Comparison of ENCODE assay signal across 9 cellular contexts in genomic region chr9:35758475-35759050, GRCh38. TPM values are rescaled to one million over a fixed set of nuclear protein-coding genes. Genes with fewer than 3 reads are reported as not detected.
A peak's percentile ranks its signal among the peaks of the same experiment; 100 is the strongest.
DNase-seq lines count a peak whose midpoint lies in the region; ATAC-seq and TF ChIP-seq lines count a peak whose summit lies in the region.
"Had no signal": no experiment of that assay in that cellular context is flagged by ENCODE, and none has a peak within 500 bp of the region (broad histone marks: within the 10 kb centered on the region; RNA-seq: fewer than 3 reads in every experiment).

No MANE protein-coding gene starts in this region.

- H3K9me3 Mint-ChIP-seq in Caco-2 (ENCODE audit: unreplicated experiment): no peaks in the 10 kb centered on the region
- H3K9me3 Mint-ChIP-seq in chondrocyte (ENCODE audit: low read depth): no peaks in the 10 kb centered on the region
- no peaks in the 10 kb centered on the region for H3K9me3 Mint-ChIP-seq in osteocyte (ENCODE audit: unreplicated experiment)

- peak overlapping the region; percentile 93 for H3K9ac ChIP-seq in Loucy (ENCODE audit: low read depth, low read length, poor library complexity, severe bottlenecking)

- intact Hi-C loops in Caco-2 (cut with micrococcal nuclease; ENCODE audit: unreplicated experiment) (no loop called here), left colon (cut with DNase I, micrococcal nuclease) (no loop called here)

- H3K27me3 Mint-ChIP-seq in Caco-2 (ENCODE audit: insufficient read depth, unreplicated experiment): no peaks in the 10 kb centered on the region
- no peaks in the 10 kb centered on the region for H3K27me3 Mint-ChIP-seq in chondrocyte (ENCODE audit: low read depth)
- H3K27me3 Mint-ChIP-seq in osteocyte (ENCODE audit: unreplicated experiment): no peaks in the 10 kb centered on the region

- no peak for TF ChIP-seq CTCF in Caco-2 (IDR thresholded peaks at IDR 0.05; ENCODE audit: insufficient read depth in 1 of 2, low read depth in 1 of 2, low read length in 1 of 2, severe bottlenecking in 1 of 2, unreplicated experiment in 1 of 2)
- TF ChIP-seq CTCF in Loucy (conservative IDR thresholded peaks at IDR 0.05; ENCODE audit: low read length): no peak
- TF ChIP-seq CTCF in chondrocyte (IDR thresholded peaks at IDR 0.05): no peak
- TF ChIP-seq CTCF in osteocyte (IDR thresholded peaks at IDR 0.05): no peak

- ATAC-seq in HG02610 (IDR thresholded peaks at IDR 0.05; ENCODE audit: unreplicated experiment) (no peak), left colon (no peak)

- H3K36me3 Mint-ChIP-seq in Caco-2 (ENCODE audit: insufficient read depth, unreplicated experiment) (peaks cover 14% of the 10 kb centered on the region), chondrocyte (ENCODE audit: low read depth) (peaks cover 6% of the 10 kb centered on the region), osteocyte (ENCODE audit: unreplicated experiment) (peaks cover 6% of the 10 kb centered on the region)

- H2AFZ ChIP-seq in Loucy (ENCODE audit: low read length): no peak overlapping the region

- H3K9me3 ChIP-seq in Caco-2 (no peaks in the 10 kb centered on the region), Loucy (ENCODE audit: insufficient read depth, low read depth, low read length) (no peaks in the 10 kb centered on the region)

- peak overlapping the region; percentile 77 for H3K4me2 ChIP-seq in Loucy (ENCODE audit: low read depth, low read length, poor library complexity, severe bottlenecking)

- H3F3A ChIP-seq in Loucy (ENCODE audit: low read depth): no peaks in the 10 kb centered on the region

- CTCF ChIA-PET in Caco-2 (lab: Charles Lee): interaction anchor here (0.7 kb wide), 1 partner anchor 32 kb away, joined by 7 read pairs; no protein-coding TSS in a partner anchor

- peaks cover 14% of the 10 kb centered on the region for H3K4me1 Mint-ChIP-seq in Caco-2 (ENCODE audit: low read depth, unreplicated experiment)
- peaks cover 54% of the 10 kb centered on the region for H3K4me1 Mint-ChIP-seq in chondrocyte (ENCODE audit: low read depth)
- H3K4me1 Mint-ChIP-seq in osteocyte (ENCODE audit: unreplicated experiment): peaks cover 47% of the 10 kb centered on the region

- H3K4me1 ChIP-seq in Caco-2: peaks cover 5% of the 10 kb centered on the region; the same call in 1 of the 2 replicates
- H3K4me1 ChIP-seq in Loucy (ENCODE audit: insufficient read depth, low read length, poor library complexity, severe bottlenecking): peaks cover 44% of the 10 kb centered on the region

- H3K36me3 ChIP-seq in Caco-2 (ENCODE audit: control insufficient read depth, insufficient read depth, low read length) (no peaks in the 10 kb centered on the region), Loucy (ENCODE audit: insufficient read depth, low read length) (no peaks in the 10 kb centered on the region; the same call in 1 of the 2 replicates)

- H4K20me1 ChIP-seq in Loucy (ENCODE audit: insufficient read depth, low read length, poor library complexity, severe bottlenecking): peaks cover 16% of the 10 kb centered on the region

- H3K4me3 Mint-ChIP-seq in Caco-2 (ENCODE audit: unreplicated experiment) (peak overlapping the region; percentile 20), chondrocyte (ENCODE audit: unreplicated experiment) (no peak overlapping the region), osteocyte (ENCODE audit: unreplicated experiment) (no peak overlapping the region)

- DNase-seq in Caco-2 (no peak), chondrocyte (ENCODE audit: low spot score) (no peak), osteocyte (ENCODE audit: extremely low spot score, unreplicated experiment) (no peak), middle frontal gyrus (ENCODE audit: extremely low spot score, low spot score) (no peak), RPMI8226 (no peak), left colon (no peak)
- DNase-seq: substantia nigra had no signal

- H3K9me2 ChIP-seq in Loucy (replicated peaks; ENCODE audit: low read depth, low read length): no peaks in the 10 kb centered on the region

- POLR2A ChIA-PET in Caco-2 (lab: Charles Lee): no interaction called here

- no peak overlapping the region for H3K4me3 ChIP-seq in Caco-2 (ENCODE audit: low read depth, low read length)
- peak overlapping the region; percentile 92 for H3K4me3 ChIP-seq in Loucy (ENCODE audit: low read length, poor library complexity, severe bottlenecking)

- no TSS peak for BruUV-seq in Caco-2 (replicated peaks; lab: Mats Ljungman, UMichigan)

- peaks cover 55% of the 10 kb centered on the region for H3K79me2 ChIP-seq in Loucy (ENCODE audit: insufficient read depth, low read length)

- H3K27me3 ChIP-seq in Caco-2 (replicated peaks; ENCODE audit: control insufficient read depth, insufficient read depth, low read length) (no peaks in the 10 kb centered on the region), Loucy (ENCODE audit: insufficient read depth, low read length, poor library complexity, severe bottlenecking) (no peaks in the 10 kb centered on the region)

- no peak overlapping the region for H3K27ac Mint-ChIP-seq in Caco-2 (ENCODE audit: unreplicated experiment)
- peak overlapping the region; percentile 41 for H3K27ac Mint-ChIP-seq in chondrocyte (ENCODE audit: unreplicated experiment)
- peak overlapping the region; percentile 59 for H3K27ac Mint-ChIP-seq in osteocyte (ENCODE audit: unreplicated experiment)

RNA-seq across cellular contexts. Expression of gene MSMP, which starts 4.5 kb away (rescaled TPM):
- total RNA-seq in Caco-2 (2022) (not detected in 2 replicates), chondrocyte (not detected in 3 replicates), osteocyte (0.56 TPM in 1 of 2 replicates, not detected in the other), left colon (not detected)

RNA-seq across cellular contexts. Expression of gene RGP1, which starts 9.5 kb away (rescaled TPM):
- total RNA-seq in Caco-2 (2022) (25.0 and 27.1 TPM in 2 replicates), chondrocyte (27.7 to 28.6 TPM (median 27.9 TPM) in 3 replicates), osteocyte (35.9 and 38.4 TPM in 2 replicates), left colon (10 to 100 TPM; 54.8 to 56.3 TPM)

RNA-seq across cellular contexts. Expression of gene GBA2, which starts 9.5 kb away (rescaled TPM):
- total RNA-seq in Caco-2 (2022): 108 and 111 TPM in 2 replicates
- total RNA-seq in chondrocyte: 50.9 to 52.1 TPM (median 51.6 TPM) in 3 replicates
- total RNA-seq in osteocyte: 64.0 and 69.8 TPM in 2 replicates
- total RNA-seq in left colon: 100 to 1,000 TPM; 179 to 186 TPM

RNA-seq across cellular contexts. Expression of gene CREB3, which starts 26.1 kb away (rescaled TPM):
- 50.4 and 54.1 TPM in 2 replicates for total RNA-seq in Caco-2 (2022)
- 55.5 to 63.4 TPM (median 56.7 TPM) in 3 replicates for total RNA-seq in chondrocyte
- 39.0 and 45.4 TPM in 2 replicates for total RNA-seq in osteocyte
- total RNA-seq in left colon: 10 to 100 TPM; 40.2 to 40.6 TPM

RNA-seq across cellular contexts. Expression of gene TLN1, which starts 26.6 kb away (rescaled TPM):
- 147 and 165 TPM in 2 replicates for total RNA-seq in Caco-2 (2022)
- 490 to 684 TPM (median 655 TPM) in 3 replicates for total RNA-seq in chondrocyte
- total RNA-seq in osteocyte: 433 and 439 TPM in 2 replicates
- 100 to 1,000 TPM; 142 to 172 TPM for total RNA-seq in left colon
